In genomic region chr20:64108731-64109389, GRCh38 we compare ENCODE assay signal across 22 cellular contexts. TPM values are rescaled to one million over a fixed set of nuclear protein-coding genes. Genes with fewer than 3 reads are reported as not detected.
A peak's percentile ranks its signal among the peaks of the same experiment; 100 is the strongest.
DNase-seq lines count a peak whose midpoint lies in the region; ATAC-seq, FAIRE-seq and TF ChIP-seq lines count a peak whose summit lies in the region.
"Had no signal": no experiment of that assay in that cellular context is flagged by ENCODE, and none has a peak within 500 bp of the region (broad histone marks: within the 10 kb centered on the region; RNA-seq: fewer than 3 reads in every experiment).

No MANE protein-coding gene starts in this region.

- peaks cover 44 to 62% of the 10 kb centered on the region in 2 donors for H3K4me1 Mint-ChIP-seq in stimulated activated naive B cell treated with anti-CD40 and anti-IgM and Interleukin-4, amounts not matched to agents 10 μg/mL and 1 μg/mL and 100 μg/mL, for 72 hours

- no peak for FAIRE-seq in HepG2 (lab: Jason Lieb, UNC)
- FAIRE-seq: A549, astrocyte had no signal

- H3K9me3 Mint-ChIP-seq in stimulated activated naive B cell treated with anti-CD40 and anti-IgM and Interleukin-4, amounts not matched to agents 10 μg/mL and 1 μg/mL and 100 μg/mL, for 72 hours, result no peaks in the 10 kb centered on the region
- H3K9me3 Mint-ChIP-seq: CD4-positive, CD25-positive, alpha-beta regulatory T cell had no signal

- intact Hi-C loops in HepG2 (cut with micrococcal nuclease; ENCODE audit: unreplicated experiment), result no loop called here

- no TSS peak for BruUV-seq in HepG2 (replicated peaks; lab: Mats Ljungman, UMichigan)

- peak; percentile 50 for DNase-seq in activated CD8-positive, alpha-beta memory T cell treated with anti-CD3 and anti-CD28 coated beads for 24 hours
- no peak for DNase-seq in activated CD8-positive, alpha-beta memory T cell treated with anti-CD3 and anti-CD28 coated beads, Interleukin-2, amount 50 U/mL, for 48 hours
- DNase-seq in RPMI8226, result peak; percentile 2
- DNase-seq in HepG2 (ENCODE audit: low spot score), result no peak
- DNase-seq in stimulated activated naive B cell treated with anti-CD40 and anti-IgM and Interleukin-4, amounts not matched to agents 10 μg/mL and 1 μg/mL and 100 μg/mL, for 72 hours, result peak; percentile 2
- DNase-seq in nucleus accumbens (lab: John Stamatoyannopoulos, UW), result no peak
- DNase-seq in kidney tubule cell (ENCODE audit: low spot score), result no peak
- DNase-seq in glomerular visceral epithelial cell (ENCODE audit: extremely low spot score), result no peak
- DNase-seq: activated CD4-positive, alpha-beta T cell treated with anti-CD3 and anti-CD28 coated beads, Interleukin-2, amount 50 U/mL, for 1 hour; CD4-positive, CD25-positive, alpha-beta regulatory T cell; cortex of kidney; DMS53; mesendoderm; NCI-H187; NCI-H446 treated with DMSO at 0.1 percent for 48 hours; trophoblast cell had no signal

- no peak for TF ChIP-seq RAD21 in HepG2 (CRISPR knock-in tag; IDR thresholded peaks at IDR 0.05)

- H3K4me1 ChIP-seq in HepG2 (ENCODE audit: insufficient read depth, low read length), result peaks cover 21% of the 10 kb centered on the region
- H3K4me1 ChIP-seq: A549, gastroesophageal sphincter had no signal

- H3K27ac ChIP-seq in HepG2 (ENCODE audit: extremely low read length, insufficient read depth, low read length), result no peak overlapping the region
- H3K27ac ChIP-seq: A549, epithelial cell of prostate, gastroesophageal sphincter had no signal

- H3K27me3 Mint-ChIP-seq in stimulated activated naive B cell treated with anti-CD40 and anti-IgM and Interleukin-4, amounts not matched to agents 10 μg/mL and 1 μg/mL and 100 μg/mL, for 72 hours, result peaks cover 0 to 7% of the 10 kb centered on the region in 2 donors

- CTCF ChIA-PET in HepG2 (lab: Yijun Ruan, JAX; ENCODE audit: low intra/inter-chr PET ratio, low total read pairs), result no interaction called here

- POLR2A ChIA-PET in HepG2 (lab: Yijun Ruan, JAX), result interaction anchor here (1.0 kb wide), 1 partner anchor 11 kb away, joined by 4 read pairs; no protein-coding TSS in a partner anchor

- H4K20me1 ChIP-seq in HepG2 (ENCODE audit: insufficient read depth, low read length), result peaks cover 5% of the 10 kb centered on the region; the same call in 1 of the 2 replicates

- H3K9ac ChIP-seq in HepG2 (ENCODE audit: insufficient read depth, low read depth, low read length), result no peak overlapping the region

- no peaks in the 10 kb centered on the region for H3K79me2 ChIP-seq in HepG2 (ENCODE audit: insufficient read depth, low read length)

- H3K4me3 ChIP-seq in HepG2 (replicated peaks in 1 of 3; ENCODE audit: insufficient read depth in 1 of 3, low read depth in 2 of 3, low read length in 3 of 3), result no peak overlapping the region
- H3K4me3 ChIP-seq: A549, gastroesophageal sphincter had no signal

- WGBS in HepG2 (ENCODE audit: low lambda C conversion rate), result 30% methylated on average over 20 of the region's 21 CpGs

- no peak for TF ChIP-seq CTCF in HepG2 (CRISPR knock-in tag; IDR thresholded peaks at IDR 0.05)

- H3K9me3 ChIP-seq in HepG2 (ENCODE audit: low read length), result no peaks in the 10 kb centered on the region
- H3K9me3 ChIP-seq: A549, gastroesophageal sphincter had no signal

- TF ChIP-seq POLR2A in HepG2 (IDR thresholded peaks at IDR 0.05; ENCODE audit: insufficient read depth in 1 of 2, low read depth in 2 of 2, low read length in 2 of 2), result no peak

- no peak for ATAC-seq in HepG2
- no peak for ATAC-seq in stimulated activated naive B cell treated with anti-CD40 and anti-IgM and Interleukin-4, amounts not matched to agents 10 μg/mL and 1 μg/mL and 100 μg/mL, for 72 hours (replicated peaks)
- ATAC-seq: A549, gastroesophageal sphincter had no signal

- H3K4me3 Mint-ChIP-seq in stimulated activated naive B cell treated with anti-CD40 and anti-IgM and Interleukin-4, amounts not matched to agents 10 μg/mL and 1 μg/mL and 100 μg/mL, for 72 hours, result no peak overlapping the region

- no peaks in the 10 kb centered on the region for H3K36me3 ChIP-seq in HepG2 (replicated peaks in 1 of 2; ENCODE audit: control insufficient read depth in 1 of 2, insufficient read depth in 2 of 2, low read length in 2 of 2)
- H3K36me3 ChIP-seq: gastroesophageal sphincter had no signal

- in situ Hi-C loops in HepG2 (cut with HindIII; ENCODE audit: extremely low pct_ligation_motif_present, low pct_unique_long_range_greater_than_20kb), result no loop called here

- H3K36me3 Mint-ChIP-seq in stimulated activated naive B cell treated with anti-CD40 and anti-IgM and Interleukin-4, amounts not matched to agents 10 μg/mL and 1 μg/mL and 100 μg/mL, for 72 hours, result no peaks in the 10 kb centered on the region
- H3K36me3 Mint-ChIP-seq: CD4-positive, CD25-positive, alpha-beta regulatory T cell had no signal

- TF ChIP-seq EP300 in HepG2 (IDR thresholded peaks at IDR 0.05; ENCODE audit: low read depth in 2 of 2, low read length in 2 of 2) (no peak), HepG2 (CRISPR knock-in tag; IDR thresholded peaks at IDR 0.05; ENCODE audit: borderline replicate concordance) (no peak)

- no peak overlapping the region for H3K4me2 ChIP-seq in HepG2 (ENCODE audit: low read depth, low read length)
- H3K4me2 ChIP-seq: A549 had no signal

- peak overlapping the region; percentile 74 for H3K27ac Mint-ChIP-seq in stimulated activated naive B cell treated with anti-CD40 and anti-IgM and Interleukin-4, amounts not matched to agents 10 μg/mL and 1 μg/mL and 100 μg/mL, for 72 hours

- H3K27me3 ChIP-seq in HepG2 (ENCODE audit: control insufficient read depth in 1 of 2, insufficient read depth in 2 of 2, low read length in 2 of 2), result peaks cover 47 to 89% of the 10 kb centered on the region in 2 experiments

- no peak overlapping the region for H2AFZ ChIP-seq in HepG2 (ENCODE audit: low read length)

RNA-seq across cellular contexts. Expression of gene NPBWR2, which starts 1.5 kb away (rescaled TPM):
- total RNA-seq in HepG2 (2016; rRNA removed; fragmentation: Illumina TruSeq; extraction: Trizol), result not detected in 2 replicates
- not detected in 2 replicates for total RNA-seq in HepG2 (2016; cell fraction: cytosol; rRNA removed; fragmentation: Illumina TruSeq; extraction: Trizol; ENCODE audit: low read depth)
- not detected in 2 replicates for total RNA-seq in HepG2 (2016; cell fraction: insoluble cytoplasmic fraction; rRNA removed; fragmentation: Illumina TruSeq; extraction: Trizol)
- not detected in 2 replicates for total RNA-seq in HepG2 (2016; cell fraction: membrane; rRNA removed; fragmentation: Illumina TruSeq; extraction: Trizol)
- not detected in 2 replicates for total RNA-seq in HepG2 (2016; cell fraction: nucleus; rRNA removed; fragmentation: Illumina TruSeq; extraction: Trizol)
- polyA plus RNA-seq in HepG2 (2011; rRNA removed), result not detected in 2 replicates
- not detected in 2 replicates for polyA plus RNA-seq in HepG2 (2011; cell fraction: cytosol; rRNA removed)
- not detected in 2 replicates for polyA plus RNA-seq in HepG2 (2011; cell fraction: nucleus; rRNA removed)
- not detected in 2 replicates for polyA plus RNA-seq in HepG2 (2012)
- not detected in 2 replicates for polyA plus RNA-seq in HepG2 (2016; cell fraction: cytosol; fragmentation: Illumina TruSeq; extraction: Trizol; ENCODE audit: low read depth)
- not detected in 2 replicates for polyA plus RNA-seq in HepG2 (2016; cell fraction: insoluble cytoplasmic fraction; fragmentation: Illumina TruSeq; extraction: Trizol; ENCODE audit: low read depth)
- polyA plus RNA-seq in HepG2 (2016; cell fraction: membrane; fragmentation: Illumina TruSeq; extraction: Trizol; ENCODE audit: low read depth), result not detected in 2 replicates
- not detected in 2 replicates for polyA plus RNA-seq in HepG2 (2016; cell fraction: nucleus; fragmentation: Illumina TruSeq; extraction: Trizol; ENCODE audit: insufficient read depth, low read depth)
- polyA minus RNA-seq in HepG2 (2011; rRNA and poly(A)+ RNA removed; ENCODE audit: low replicate concordance), result not detected in 2 replicates
- polyA minus RNA-seq in HepG2 (2011; cell fraction: cytosol; rRNA and poly(A)+ RNA removed), result not detected in 2 replicates
- polyA minus RNA-seq in HepG2 (2011; cell fraction: nucleus; rRNA and poly(A)+ RNA removed), result not detected in 2 replicates
- total RNA-seq: astrocyte; CD4-positive, CD25-positive, alpha-beta regulatory T cell; gastroesophageal sphincter; MCF 10A; skeletal muscle tissue had no signal
- polyA plus RNA-seq: A549; CD4-positive, CD25-positive, alpha-beta regulatory T cell had no signal

RNA-seq across cellular contexts. Expression of gene LKAAEAR1, which starts 24.7 kb away (rescaled TPM):
- total RNA-seq in HepG2 (2016; rRNA removed; fragmentation: Illumina TruSeq; extraction: Trizol), result not detected in 2 replicates
- 0.51 TPM in 1 of 2 replicates, not detected in the other for total RNA-seq in HepG2 (2016; cell fraction: cytosol; rRNA removed; fragmentation: Illumina TruSeq; extraction: Trizol; ENCODE audit: low read depth)
- 0.15 TPM in 1 of 2 replicates, not detected in the other for total RNA-seq in HepG2 (2016; cell fraction: insoluble cytoplasmic fraction; rRNA removed; fragmentation: Illumina TruSeq; extraction: Trizol)
- total RNA-seq in HepG2 (2016; cell fraction: membrane; rRNA removed; fragmentation: Illumina TruSeq; extraction: Trizol), result 0.22 TPM in 1 of 2 replicates, not detected in the other
- not detected in 2 replicates for total RNA-seq in HepG2 (2016; cell fraction: nucleus; rRNA removed; fragmentation: Illumina TruSeq; extraction: Trizol)
- not detected in 2 replicates for polyA plus RNA-seq in HepG2 (2011; rRNA removed)
- not detected in 2 replicates for polyA plus RNA-seq in HepG2 (2011; cell fraction: cytosol; rRNA removed)
- polyA plus RNA-seq in HepG2 (2011; cell fraction: nucleus; rRNA removed), result not detected in 2 replicates
- not detected in 2 replicates for polyA plus RNA-seq in HepG2 (2012)
- polyA plus RNA-seq in HepG2 (2016; cell fraction: cytosol; fragmentation: Illumina TruSeq; extraction: Trizol; ENCODE audit: low read depth), result 0.41 and 0.44 TPM in 2 replicates
- not detected in 2 replicates for polyA plus RNA-seq in HepG2 (2016; cell fraction: insoluble cytoplasmic fraction; fragmentation: Illumina TruSeq; extraction: Trizol; ENCODE audit: low read depth)
- not detected in 2 replicates for polyA plus RNA-seq in HepG2 (2016; cell fraction: membrane; fragmentation: Illumina TruSeq; extraction: Trizol; ENCODE audit: low read depth)
- not detected in 2 replicates for polyA plus RNA-seq in HepG2 (2016; cell fraction: nucleus; fragmentation: Illumina TruSeq; extraction: Trizol; ENCODE audit: insufficient read depth, low read depth)
- not detected in 2 replicates for polyA minus RNA-seq in HepG2 (2011; rRNA and poly(A)+ RNA removed; ENCODE audit: low replicate concordance)
- polyA minus RNA-seq in HepG2 (2011; cell fraction: cytosol; rRNA and poly(A)+ RNA removed), result not detected in 2 replicates
- polyA minus RNA-seq in HepG2 (2011; cell fraction: nucleus; rRNA and poly(A)+ RNA removed), result not detected in 2 replicates
- total RNA-seq: astrocyte; CD4-positive, CD25-positive, alpha-beta regulatory T cell; MCF 10A had no signal

RNA-seq across cellular contexts. Expression of gene OPRL1, which starts 29.0 kb away (rescaled TPM):
- total RNA-seq in HepG2 (2016; rRNA removed; fragmentation: Illumina TruSeq; extraction: Trizol), result 0.27 and 0.35 TPM in 2 replicates
- not detected in 2 replicates for total RNA-seq in HepG2 (2016; cell fraction: cytosol; rRNA removed; fragmentation: Illumina TruSeq; extraction: Trizol; ENCODE audit: low read depth)
- total RNA-seq in HepG2 (2016; cell fraction: insoluble cytoplasmic fraction; rRNA removed; fragmentation: Illumina TruSeq; extraction: Trizol), result 0.16 and 0.56 TPM in 2 replicates
- 0.12 and 0.14 TPM in 2 replicates for total RNA-seq in HepG2 (2016; cell fraction: membrane; rRNA removed; fragmentation: Illumina TruSeq; extraction: Trizol)
- total RNA-seq in HepG2 (2016; cell fraction: nucleus; rRNA removed; fragmentation: Illumina TruSeq; extraction: Trizol), result 0.25 and 0.28 TPM in 2 replicates
- polyA plus RNA-seq in HepG2 (2011; rRNA removed), result 0.71 and 0.77 TPM in 2 replicates
- polyA plus RNA-seq in HepG2 (2011; cell fraction: cytosol; rRNA removed), result 0.37 and 0.86 TPM in 2 replicates
- polyA plus RNA-seq in HepG2 (2011; cell fraction: nucleus; rRNA removed), result 0.99 and 1.1 TPM in 2 replicates
- 0.28 and 0.56 TPM in 2 replicates for polyA plus RNA-seq in HepG2 (2012)
- not detected in 2 replicates for polyA plus RNA-seq in HepG2 (2016; cell fraction: cytosol; fragmentation: Illumina TruSeq; extraction: Trizol; ENCODE audit: low read depth)
- polyA plus RNA-seq in HepG2 (2016; cell fraction: insoluble cytoplasmic fraction; fragmentation: Illumina TruSeq; extraction: Trizol; ENCODE audit: low read depth), result 0.32 and 0.40 TPM in 2 replicates
- 0.08 TPM in 1 of 2 replicates, not detected in the other for polyA plus RNA-seq in HepG2 (2016; cell fraction: membrane; fragmentation: Illumina TruSeq; extraction: Trizol; ENCODE audit: low read depth)
- polyA plus RNA-seq in HepG2 (2016; cell fraction: nucleus; fragmentation: Illumina TruSeq; extraction: Trizol; ENCODE audit: insufficient read depth, low read depth), result 0.33 and 0.61 TPM in 2 replicates
- 0.14 and 3.0 TPM in 2 replicates for polyA minus RNA-seq in HepG2 (2011; rRNA and poly(A)+ RNA removed; ENCODE audit: low replicate concordance)
- polyA minus RNA-seq in HepG2 (2011; cell fraction: cytosol; rRNA and poly(A)+ RNA removed), result 0.59 and 0.62 TPM in 2 replicates
- polyA minus RNA-seq in HepG2 (2011; cell fraction: nucleus; rRNA and poly(A)+ RNA removed), result 0.13 and 0.25 TPM in 2 replicates

RNA-seq across cellular contexts. Expression of gene RGS19, which starts 29.5 kb away (rescaled TPM):
- 10.2 and 10.7 TPM in 2 replicates for total RNA-seq in HepG2 (2016; rRNA removed; fragmentation: Illumina TruSeq; extraction: Trizol)
- 8.3 and 13.6 TPM in 2 replicates for total RNA-seq in HepG2 (2016; cell fraction: cytosol; rRNA removed; fragmentation: Illumina TruSeq; extraction: Trizol; ENCODE audit: low read depth)
- 9.9 and 10.3 TPM in 2 replicates for total RNA-seq in HepG2 (2016; cell fraction: insoluble cytoplasmic fraction; rRNA removed; fragmentation: Illumina TruSeq; extraction: Trizol)
- 24.1 and 24.7 TPM in 2 replicates for total RNA-seq in HepG2 (2016; cell fraction: membrane; rRNA removed; fragmentation: Illumina TruSeq; extraction: Trizol)
- total RNA-seq in HepG2 (2016; cell fraction: nucleus; rRNA removed; fragmentation: Illumina TruSeq; extraction: Trizol), result 7.0 and 7.6 TPM in 2 replicates
- 11.9 and 14.7 TPM in 2 replicates for polyA plus RNA-seq in HepG2 (2011; rRNA removed)
- polyA plus RNA-seq in HepG2 (2011; cell fraction: cytosol; rRNA removed), result 11.7 and 19.3 TPM in 2 replicates
- polyA plus RNA-seq in HepG2 (2011; cell fraction: nucleus; rRNA removed), result 12.6 and 13.6 TPM in 2 replicates
- 4.4 and 6.8 TPM in 2 replicates for polyA plus RNA-seq in HepG2 (2012)
- 18.0 and 22.1 TPM in 2 replicates for polyA plus RNA-seq in HepG2 (2016; cell fraction: cytosol; fragmentation: Illumina TruSeq; extraction: Trizol; ENCODE audit: low read depth)
- 14.2 and 16.6 TPM in 2 replicates for polyA plus RNA-seq in HepG2 (2016; cell fraction: insoluble cytoplasmic fraction; fragmentation: Illumina TruSeq; extraction: Trizol; ENCODE audit: low read depth)
- 25.0 and 29.7 TPM in 2 replicates for polyA plus RNA-seq in HepG2 (2016; cell fraction: membrane; fragmentation: Illumina TruSeq; extraction: Trizol; ENCODE audit: low read depth)
- polyA plus RNA-seq in HepG2 (2016; cell fraction: nucleus; fragmentation: Illumina TruSeq; extraction: Trizol; ENCODE audit: insufficient read depth, low read depth), result 9.7 and 10.6 TPM in 2 replicates
- polyA minus RNA-seq in HepG2 (2011; rRNA and poly(A)+ RNA removed; ENCODE audit: low replicate concordance), result 15.8 and 18.5 TPM in 2 replicates
- 8.1 and 9.1 TPM in 2 replicates for polyA minus RNA-seq in HepG2 (2011; cell fraction: cytosol; rRNA and poly(A)+ RNA removed)
- polyA minus RNA-seq in HepG2 (2011; cell fraction: nucleus; rRNA and poly(A)+ RNA removed), result 4.5 and 5.5 TPM in 2 replicates

RNA-seq across cellular contexts. Expression of gene TCEA2, which starts 45.9 kb away (rescaled TPM):
- total RNA-seq in HepG2 (2016; rRNA removed; fragmentation: Illumina TruSeq; extraction: Trizol), result 25.9 and 33.7 TPM in 2 replicates
- 58.0 and 75.2 TPM in 2 replicates for total RNA-seq in HepG2 (2016; cell fraction: cytosol; rRNA removed; fragmentation: Illumina TruSeq; extraction: Trizol; ENCODE audit: low read depth)
- 25.2 and 31.6 TPM in 2 replicates for total RNA-seq in HepG2 (2016; cell fraction: insoluble cytoplasmic fraction; rRNA removed; fragmentation: Illumina TruSeq; extraction: Trizol)
- 54.3 and 70.5 TPM in 2 replicates for total RNA-seq in HepG2 (2016; cell fraction: membrane; rRNA removed; fragmentation: Illumina TruSeq; extraction: Trizol)
- 19.6 and 25.2 TPM in 2 replicates for total RNA-seq in HepG2 (2016; cell fraction: nucleus; rRNA removed; fragmentation: Illumina TruSeq; extraction: Trizol)
- 28.1 and 36.8 TPM in 2 replicates for polyA plus RNA-seq in HepG2 (2011; rRNA removed)
- 22.9 and 25.9 TPM in 2 replicates for polyA plus RNA-seq in HepG2 (2011; cell fraction: cytosol; rRNA removed)
- polyA plus RNA-seq in HepG2 (2011; cell fraction: nucleus; rRNA removed), result 101 and 106 TPM in 2 replicates
- polyA plus RNA-seq in HepG2 (2012), result 70.9 and 75.4 TPM in 2 replicates
- 308 and 317 TPM in 2 replicates for polyA plus RNA-seq in HepG2 (2016; cell fraction: cytosol; fragmentation: Illumina TruSeq; extraction: Trizol; ENCODE audit: low read depth)
- polyA plus RNA-seq in HepG2 (2016; cell fraction: insoluble cytoplasmic fraction; fragmentation: Illumina TruSeq; extraction: Trizol; ENCODE audit: low read depth), result 54.5 and 74.5 TPM in 2 replicates
- polyA plus RNA-seq in HepG2 (2016; cell fraction: membrane; fragmentation: Illumina TruSeq; extraction: Trizol; ENCODE audit: low read depth), result 232 and 236 TPM in 2 replicates
- 80.5 and 83.8 TPM in 2 replicates for polyA plus RNA-seq in HepG2 (2016; cell fraction: nucleus; fragmentation: Illumina TruSeq; extraction: Trizol; ENCODE audit: insufficient read depth, low read depth)
- 42.1 and 65.5 TPM in 2 replicates for polyA minus RNA-seq in HepG2 (2011; rRNA and poly(A)+ RNA removed; ENCODE audit: low replicate concordance)
- 21.6 and 27.5 TPM in 2 replicates for polyA minus RNA-seq in HepG2 (2011; cell fraction: cytosol; rRNA and poly(A)+ RNA removed)
- polyA minus RNA-seq in HepG2 (2011; cell fraction: nucleus; rRNA and poly(A)+ RNA removed), result 32.7 and 36.6 TPM in 2 replicates

Comparison
In these comparisons a context has a peak if more than half of its experiments do, and no peak if none do; other contexts are left out.
1. DNase-seq: peak in activated CD8-positive, alpha-beta memory T cell treated with anti-CD3 and anti-CD28 coated beads for 24 hours (single experiment), RPMI8226 (single experiment) and stimulated activated naive B cell treated with anti-CD40 and anti-IgM and Interleukin-4, amounts not matched to agents 10 μg/mL and 1 μg/mL and 100 μg/mL, for 72 hours (single experiment); none in activated CD8-positive, alpha-beta memory T cell treated with anti-CD3 and anti-CD28 coated beads, Interleukin-2, amount 50 U/mL, for 48 hours (single experiment), HepG2 (single experiment), nucleus accumbens (0 of 56), kidney tubule cell (single experiment) and glomerular visceral epithelial cell (single experiment).